1 cellular context compared by ENCODE assay signal in genomic region chr4:14564281-14564680, GRCh38.
TF ChIP-seq lines count a peak whose summit lies in the region.

No MANE protein-coding gene starts in this region.

TF ChIP-seq in K562, 482 proteins besides CTCF, POLR2A, EP300 and RAD21 (continued from another document):
- TF ChIP-seq MGA (IDR thresholded peaks at IDR 0.05) (no peak), BRD9 (IDR thresholded peaks at IDR 0.05; ENCODE audit: low read depth, partially characterized antibody) (no peak), MXI1 (IDR thresholded peaks at IDR 0.05; ENCODE audit: low read depth, low read length) (no peak), MAFF (IDR thresholded peaks at IDR 0.05; ENCODE audit: low read length) (peak; percentile 87), ZNF316 (IDR thresholded peaks at IDR 0.05) (peak; percentile 80), THRB (CRISPR knock-in tag; conservative IDR thresholded peaks at IDR 0.05) (no peak), RBM14 (IDR thresholded peaks at IDR 0.05; ENCODE audit: borderline replicate concordance, insufficient read depth, low read depth, low read length) (no peak), ZNF586 (CRISPR knock-in tag; conservative IDR thresholded peaks at IDR 0.05) (no peak), IRF1 (CRISPR knock-in tag; IDR thresholded peaks at IDR 0.05; ENCODE audit: borderline replicate concordance) (no peak), C11orf30 (IDR thresholded peaks at IDR 0.05; ENCODE audit: low read depth) (peak; percentile 59; the same call in 1 of the 2 replicates)
